Comparison of ENCODE assay signal across 8 cellular contexts in the genomic region with DNA sequence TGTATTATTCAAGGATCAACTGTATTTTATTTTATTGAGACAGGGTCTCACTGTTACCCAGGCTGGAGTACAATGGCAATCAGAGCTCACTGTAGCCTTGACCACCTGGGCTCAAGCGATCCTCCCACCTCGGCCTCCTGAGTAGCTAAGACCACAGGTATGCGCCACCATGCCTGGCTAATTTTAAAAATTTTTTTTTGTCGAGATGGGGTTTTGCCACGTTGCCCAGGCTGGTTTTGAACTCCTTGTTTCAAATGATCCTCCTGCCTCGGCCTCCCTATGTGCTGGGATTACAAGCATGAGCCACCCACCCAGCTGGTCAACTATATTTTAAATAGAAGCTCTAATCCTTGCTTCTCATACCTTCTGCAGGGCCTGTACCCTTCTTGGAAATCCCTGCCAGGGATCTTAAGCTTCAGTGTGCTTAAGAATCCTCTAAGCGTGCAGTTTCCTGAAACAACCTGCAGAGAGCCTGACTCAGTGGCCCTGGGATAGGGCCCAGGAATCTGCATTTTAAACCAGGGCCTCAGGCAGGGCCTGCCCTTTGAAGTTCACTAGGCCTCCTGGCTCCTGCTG. TPM values are rescaled to one million over a fixed set of nuclear protein-coding genes. Genes with fewer than 3 reads are reported as not detected.
A peak's percentile ranks its signal among the peaks of the same experiment; 100 is the strongest.
DNase-seq lines count a peak whose midpoint lies in the region; ATAC-seq and TF ChIP-seq lines count a peak whose summit lies in the region.

No MANE protein-coding gene starts in this region.

- H3K9me3 ChIP-seq in left ventricle myocardium inferior (replicated peaks) (no peaks in the 10 kb centered on the region), mononuclear cell (ENCODE audit: low read depth, low read length) (no peaks in the 10 kb centered on the region)

- peak overlapping the region; percentile 71 for H3K4me3 ChIP-seq in left ventricle myocardium inferior
- H3K4me3 ChIP-seq in mononuclear cell (ENCODE audit: low read length): peak overlapping the region; percentile 63
- H3K4me3 ChIP-seq in urinary bladder (ENCODE audit: low read depth, low read length): no peak overlapping the region

- TF ChIP-seq CTCF in left ventricle myocardium inferior (IDR thresholded peaks at IDR 0.05; ENCODE audit: borderline replicate concordance): no peak

- no peak for ATAC-seq in activated naive CD8-positive, alpha-beta T cell treated with anti-CD3 and anti-CD28 coated beads, Interleukin-2, amount 10 ng/mL, durations not matched to agents 7 days and 5 days (ENCODE audit: low read depth)
- ATAC-seq in HG03196 (IDR thresholded peaks at IDR 0.05; ENCODE audit: unreplicated experiment): no peak

- DNase-seq in left ventricle myocardium inferior: no peak
- no peak for DNase-seq in cardiac septum (ENCODE audit: low spot score)
- DNase-seq in activated naive CD8-positive, alpha-beta T cell treated with anti-CD3 and anti-CD28 coated beads, Interleukin-2, amount 10 ng/mL, durations not matched to agents 7 days and 5 days: no peak
- DNase-seq in NCI-H345 (lab: John Stamatoyannopoulos, UW): no peak
- no peak for DNase-seq in NCI-H526 treated with DMSO at 0.1 percent for 48 hours (lab: John Stamatoyannopoulos, UW)

- peaks cover 45% of the 10 kb centered on the region for H3K4me1 Mint-ChIP-seq in activated naive CD8-positive, alpha-beta T cell treated with anti-CD3 and anti-CD28 coated beads, Interleukin-2, amount 10 ng/mL, durations not matched to agents 7 days and 5 days

- H3K27me3 ChIP-seq in left ventricle myocardium inferior (ENCODE audit: low read depth) (no peaks in the 10 kb centered on the region), mononuclear cell (ENCODE audit: insufficient read depth, low read length) (no peaks in the 10 kb centered on the region)

- 78% methylated on average over 7 of the region's 7 CpGs for WGBS in urinary bladder

- H3K4me1 ChIP-seq in left ventricle myocardium inferior (peaks cover 75% of the 10 kb centered on the region), mononuclear cell (ENCODE audit: insufficient read depth, low read length) (peaks cover 83% of the 10 kb centered on the region), urinary bladder (ENCODE audit: insufficient read depth) (no peaks in the 10 kb centered on the region)

- intact Hi-C loops in left ventricle myocardium inferior (cut with micrococcal nuclease): no loop called here
- intact Hi-C loops in cardiac septum (cut with DNase I): no loop called here

- H3K27ac ChIP-seq in left ventricle myocardium inferior (replicated peaks) (peak overlapping the region; percentile 89), urinary bladder (ENCODE audit: low read depth) (peak overlapping the region; percentile 51)

- peaks cover 73% of the 10 kb centered on the region for H3K36me3 Mint-ChIP-seq in activated naive CD8-positive, alpha-beta T cell treated with anti-CD3 and anti-CD28 coated beads, Interleukin-2, amount 10 ng/mL, durations not matched to agents 7 days and 5 days

- peak overlapping the region; percentile 99 for H3K27ac Mint-ChIP-seq in activated naive CD8-positive, alpha-beta T cell treated with anti-CD3 and anti-CD28 coated beads, Interleukin-2, amount 10 ng/mL, durations not matched to agents 7 days and 5 days

- H3K36me3 ChIP-seq in left ventricle myocardium inferior: peaks cover 13% of the 10 kb centered on the region
- peaks cover under 1% of the 10 kb centered on the region for H3K36me3 ChIP-seq in urinary bladder (ENCODE audit: insufficient read depth)

- no peaks in the 10 kb centered on the region for H3K27me3 Mint-ChIP-seq in activated naive CD8-positive, alpha-beta T cell treated with anti-CD3 and anti-CD28 coated beads, Interleukin-2, amount 10 ng/mL, durations not matched to agents 7 days and 5 days

- H3K9me3 Mint-ChIP-seq in activated naive CD8-positive, alpha-beta T cell treated with anti-CD3 and anti-CD28 coated beads, Interleukin-2, amount 10 ng/mL, durations not matched to agents 7 days and 5 days: no peaks in the 10 kb centered on the region

- POLR2A ChIA-PET in activated naive CD8-positive, alpha-beta T cell treated with anti-CD3 and anti-CD28 coated beads, Interleukin-2, amount 10 ng/mL, durations not matched to agents 7 days and 5 days (lab: Charles Lee): interaction anchor here (1.0 to 12.9 kb wide), 10 partner anchors 7 to 544 kb away, joined by 3 to 637 read pairs (median 54); a partner anchor contains a TSS

- peak overlapping the region; percentile 99 for H3K4me3 Mint-ChIP-seq in activated naive CD8-positive, alpha-beta T cell treated with anti-CD3 and anti-CD28 coated beads, Interleukin-2, amount 10 ng/mL, durations not matched to agents 7 days and 5 days

RNA-seq across cellular contexts. Expression of a gene that starts 2.9 kb away (rescaled TPM):
- 6.3 TPM for total RNA-seq in left ventricle myocardium inferior
- 4.5 TPM for total RNA-seq in cardiac septum
- total RNA-seq in activated naive CD8-positive, alpha-beta T cell treated with anti-CD3 and anti-CD28 coated beads, Interleukin-2, amount 10 ng/mL, durations not matched to agents 7 days and 5 days: 100 to 1,000 TPM; 482 to 492 TPM
- total RNA-seq in mononuclear cell: 99.5 TPM
- 21.2 TPM for total RNA-seq in urinary bladder
- polyA plus RNA-seq in urinary bladder: 25.5 TPM

RNA-seq across cellular contexts. Expression of a gene that starts 55.3 kb away (rescaled TPM):
- not detected for total RNA-seq in left ventricle myocardium inferior
- total RNA-seq in cardiac septum: 0.32 TPM
- total RNA-seq in activated naive CD8-positive, alpha-beta T cell treated with anti-CD3 and anti-CD28 coated beads, Interleukin-2, amount 10 ng/mL, durations not matched to agents 7 days and 5 days: not detected
- total RNA-seq in mononuclear cell: not detected
- not detected for total RNA-seq in urinary bladder
- polyA plus RNA-seq in urinary bladder: 3.2 TPM
